8 cellular contexts compared by ENCODE assay signal in the genomic region with DNA sequence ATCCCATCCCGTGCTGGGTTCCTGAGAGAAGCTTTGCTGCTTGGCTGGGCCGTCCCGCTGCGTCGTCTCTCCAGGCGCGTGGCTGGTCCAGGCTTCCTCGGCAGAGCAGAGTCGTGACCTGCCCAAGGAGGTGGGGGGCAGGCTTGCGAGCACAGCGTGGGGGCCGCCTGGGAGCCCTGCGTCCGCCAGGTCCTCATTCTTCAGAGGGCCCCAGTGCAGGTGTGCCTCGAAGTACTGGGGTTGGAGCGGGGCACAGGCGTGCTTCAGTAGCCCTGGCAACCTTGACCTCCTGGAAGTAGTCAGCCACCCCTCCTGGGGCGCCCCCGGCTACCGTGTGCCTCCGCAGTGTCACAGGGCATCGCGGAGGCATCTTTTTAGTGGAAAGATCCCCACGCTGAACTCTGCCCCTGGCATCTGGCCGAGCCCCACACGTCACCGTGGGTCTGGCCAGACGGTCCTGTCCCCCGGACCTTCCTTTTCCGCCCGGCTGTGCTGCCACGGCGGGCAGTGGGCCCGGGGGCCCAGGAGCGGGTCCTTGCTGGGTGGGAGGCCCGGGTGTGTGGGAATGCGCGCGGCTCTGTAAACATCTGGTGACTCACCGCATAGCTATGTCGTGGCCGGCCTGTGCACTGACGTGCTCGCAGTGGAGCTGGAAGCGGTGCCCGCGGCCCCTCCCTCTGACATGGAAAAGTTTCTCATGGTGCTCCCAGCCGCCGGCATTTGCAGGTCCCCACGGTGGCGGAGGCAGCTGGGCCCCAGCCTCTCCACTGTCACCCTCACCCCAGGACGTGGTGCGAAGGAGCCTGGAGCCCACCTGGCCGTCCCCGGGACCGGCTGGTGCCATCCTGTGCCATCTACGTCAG. TPM values are rescaled to one million over a fixed set of nuclear protein-coding genes. Genes with fewer than 3 reads are reported as not detected.
DNase-seq lines count a peak whose midpoint lies in the region; ATAC-seq and TF ChIP-seq lines count a peak whose summit lies in the region.

No MANE protein-coding gene starts in this region.

- H3K9me3 ChIP-seq in neuron (ENCODE audit: low read length) = no peaks in the 10 kb centered on the region

- peaks cover 28% of the 10 kb centered on the region for H3K4me1 ChIP-seq in foreskin keratinocyte
- H3K4me1 ChIP-seq in neuron (ENCODE audit: insufficient read depth, low read length) = peaks cover 68% of the 10 kb centered on the region

- no peaks in the 10 kb centered on the region for H3K27me3 ChIP-seq in foreskin keratinocyte
- no peaks in the 10 kb centered on the region for H3K27me3 ChIP-seq in neuron (ENCODE audit: insufficient read depth, low read length)

- H2AFZ ChIP-seq in neuron (ENCODE audit: low read depth, low read length) = no peak overlapping the region

- H3K27ac ChIP-seq in foreskin keratinocyte = peak overlapping the region; percentile 94

- DNase-seq in EL = peak; percentile 99
- DNase-seq in foreskin keratinocyte = peak; percentile 79 to 87
- DNase-seq in effector CD4-positive, alpha-beta T cell = no peak

- peak overlapping the region; percentile 21 for H3K4me3 ChIP-seq in neuron (ENCODE audit: low read length)

- H3K36me3 ChIP-seq in neuron (ENCODE audit: insufficient read depth, low read length) = peaks cover 15% of the 10 kb centered on the region

- no peak for TF ChIP-seq CTCF in foreskin keratinocyte (conservative IDR thresholded peaks at IDR 0.05)

- peak; percentile 79 for ATAC-seq in SK-N-SH treated with all-trans-retinoic acid at 6 μM for 48 hours
- peak; percentile 72 for ATAC-seq in foreskin keratinocyte
- ATAC-seq in HG03432 (IDR thresholded peaks at IDR 0.05; ENCODE audit: unreplicated experiment) = no peak
- ATAC-seq in GM18517 (IDR thresholded peaks at IDR 0.05; ENCODE audit: unreplicated experiment) = no peak
- no peak for ATAC-seq in GM21576 (IDR thresholded peaks at IDR 0.05; ENCODE audit: unreplicated experiment)

TF ChIP-seq in SK-N-SH treated with all-trans-retinoic acid at 6 μM for 48 hours, 23 proteins besides CTCF, POLR2A, EP300 and RAD21:
- TF ChIP-seq ISL1 (CRISPR knock-in tag; IDR thresholded peaks at IDR 0.05) (peak; percentile 33; the same call in 1 of the 2 replicates), ZFP3 (CRISPR knock-in tag; IDR thresholded peaks at IDR 0.05) (peak; percentile 82), ZNF565 (CRISPR knock-in tag; conservative IDR thresholded peaks at IDR 0.05; ENCODE audit: low read depth) (no peak), OSR1 (CRISPR knock-in tag; IDR thresholded peaks at IDR 0.05) (no peak), CSDC2 (CRISPR knock-in tag; IDR thresholded peaks at IDR 0.05) (peak; percentile 96), ZNF8 (CRISPR knock-in tag; IDR thresholded peaks at IDR 0.05) (no peak), PPARA (CRISPR knock-in tag; IDR thresholded peaks at IDR 0.05; ENCODE audit: borderline replicate concordance) (no peak), ZNF70 (CRISPR knock-in tag; IDR thresholded peaks at IDR 0.05) (no peak), ZFP30 (CRISPR knock-in tag; IDR thresholded peaks at IDR 0.05) (peak; percentile 26; the same call in 1 of the 2 replicates), ZC3H10 (CRISPR knock-in tag; IDR thresholded peaks at IDR 0.05) (peak; percentile 87)
- TF ChIP-seq, protein P1, sequence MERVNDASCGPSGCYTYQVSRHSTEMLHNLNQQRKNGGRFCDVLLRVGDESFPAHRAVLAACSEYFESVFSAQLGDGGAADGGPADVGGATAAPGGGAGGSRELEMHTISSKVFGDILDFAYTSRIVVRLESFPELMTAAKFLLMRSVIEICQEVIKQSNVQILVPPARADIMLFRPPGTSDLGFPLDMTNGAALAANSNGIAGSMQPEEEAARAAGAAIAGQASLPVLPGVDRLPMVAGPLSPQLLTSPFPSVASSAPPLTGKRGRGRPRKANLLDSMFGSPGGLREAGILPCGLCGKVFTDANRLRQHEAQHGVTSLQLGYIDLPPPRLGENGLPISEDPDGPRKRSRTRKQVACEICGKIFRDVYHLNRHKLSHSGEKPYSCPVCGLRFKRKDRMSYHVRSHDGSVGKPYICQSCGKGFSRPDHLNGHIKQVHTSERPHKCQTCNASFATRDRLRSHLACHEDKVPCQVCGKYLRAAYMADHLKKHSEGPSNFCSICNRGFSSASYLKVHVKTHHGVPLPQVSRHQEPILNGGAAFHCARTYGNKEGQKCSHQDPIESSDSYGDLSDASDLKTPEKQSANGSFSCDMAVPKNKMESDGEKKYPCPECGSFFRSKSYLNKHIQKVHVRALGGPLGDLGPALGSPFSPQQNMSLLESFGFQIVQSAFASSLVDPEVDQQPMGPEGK (CRISPR knock-in tag; IDR thresholded peaks at IDR 0.05; ENCODE audit: borderline replicate concordance) = peak; percentile 95
- TF ChIP-seq, protein P2, sequence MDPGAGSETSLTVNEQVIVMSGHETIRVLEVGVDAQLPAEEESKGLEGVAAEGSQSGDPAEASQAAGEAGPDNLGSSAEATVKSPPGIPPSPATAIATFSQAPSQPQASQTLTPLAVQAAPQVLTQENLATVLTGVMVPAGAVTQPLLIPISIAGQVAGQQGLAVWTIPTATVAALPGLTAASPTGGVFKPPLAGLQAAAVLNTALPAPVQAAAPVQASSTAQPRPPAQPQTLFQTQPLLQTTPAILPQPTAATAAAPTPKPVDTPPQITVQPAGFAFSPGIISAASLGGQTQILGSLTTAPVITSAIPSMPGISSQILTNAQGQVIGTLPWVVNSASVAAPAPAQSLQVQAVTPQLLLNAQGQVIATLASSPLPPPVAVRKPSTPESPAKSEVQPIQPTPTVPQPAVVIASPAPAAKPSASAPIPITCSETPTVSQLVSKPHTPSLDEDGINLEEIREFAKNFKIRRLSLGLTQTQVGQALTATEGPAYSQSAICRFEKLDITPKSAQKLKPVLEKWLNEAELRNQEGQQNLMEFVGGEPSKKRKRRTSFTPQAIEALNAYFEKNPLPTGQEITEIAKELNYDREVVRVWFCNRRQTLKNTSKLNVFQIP (CRISPR knock-in tag; IDR thresholded peaks at IDR 0.05; ENCODE audit: borderline replicate concordance, low read depth) = 0 out of 2 replicates have a peak, but pooled peaks have one; percentile 7
- TF ChIP-seq, protein P3, sequence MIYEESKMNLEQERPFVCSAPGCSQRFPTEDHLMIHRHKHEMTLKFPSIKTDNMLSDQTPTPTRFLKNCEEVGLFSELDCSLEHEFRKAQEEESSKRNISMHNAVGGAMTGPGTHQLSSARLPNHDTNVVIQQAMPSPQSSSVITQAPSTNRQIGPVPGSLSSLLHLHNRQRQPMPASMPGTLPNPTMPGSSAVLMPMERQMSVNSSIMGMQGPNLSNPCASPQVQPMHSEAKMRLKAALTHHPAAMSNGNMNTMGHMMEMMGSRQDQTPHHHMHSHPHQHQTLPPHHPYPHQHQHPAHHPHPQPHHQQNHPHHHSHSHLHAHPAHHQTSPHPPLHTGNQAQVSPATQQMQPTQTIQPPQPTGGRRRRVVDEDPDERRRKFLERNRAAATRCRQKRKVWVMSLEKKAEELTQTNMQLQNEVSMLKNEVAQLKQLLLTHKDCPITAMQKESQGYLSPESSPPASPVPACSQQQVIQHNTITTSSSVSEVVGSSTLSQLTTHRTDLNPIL (CRISPR knock-in tag; IDR thresholded peaks at IDR 0.05; ENCODE audit: low read depth) = peak; percentile 85
- TF ChIP-seq, protein P4, sequence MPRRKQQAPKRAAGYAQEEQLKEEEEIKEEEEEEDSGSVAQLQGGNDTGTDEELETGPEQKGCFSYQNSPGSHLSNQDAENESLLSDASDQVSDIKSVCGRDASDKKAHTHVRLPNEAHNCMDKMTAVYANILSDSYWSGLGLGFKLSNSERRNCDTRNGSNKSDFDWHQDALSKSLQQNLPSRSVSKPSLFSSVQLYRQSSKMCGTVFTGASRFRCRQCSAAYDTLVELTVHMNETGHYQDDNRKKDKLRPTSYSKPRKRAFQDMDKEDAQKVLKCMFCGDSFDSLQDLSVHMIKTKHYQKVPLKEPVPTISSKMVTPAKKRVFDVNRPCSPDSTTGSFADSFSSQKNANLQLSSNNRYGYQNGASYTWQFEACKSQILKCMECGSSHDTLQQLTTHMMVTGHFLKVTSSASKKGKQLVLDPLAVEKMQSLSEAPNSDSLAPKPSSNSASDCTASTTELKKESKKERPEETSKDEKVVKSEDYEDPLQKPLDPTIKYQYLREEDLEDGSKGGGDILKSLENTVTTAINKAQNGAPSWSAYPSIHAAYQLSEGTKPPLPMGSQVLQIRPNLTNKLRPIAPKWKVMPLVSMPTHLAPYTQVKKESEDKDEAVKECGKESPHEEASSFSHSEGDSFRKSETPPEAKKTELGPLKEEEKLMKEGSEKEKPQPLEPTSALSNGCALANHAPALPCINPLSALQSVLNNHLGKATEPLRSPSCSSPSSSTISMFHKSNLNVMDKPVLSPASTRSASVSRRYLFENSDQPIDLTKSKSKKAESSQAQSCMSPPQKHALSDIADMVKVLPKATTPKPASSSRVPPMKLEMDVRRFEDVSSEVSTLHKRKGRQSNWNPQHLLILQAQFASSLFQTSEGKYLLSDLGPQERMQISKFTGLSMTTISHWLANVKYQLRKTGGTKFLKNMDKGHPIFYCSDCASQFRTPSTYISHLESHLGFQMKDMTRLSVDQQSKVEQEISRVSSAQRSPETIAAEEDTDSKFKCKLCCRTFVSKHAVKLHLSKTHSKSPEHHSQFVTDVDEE (CRISPR knock-in tag; IDR thresholded peaks at IDR 0.05) = peak; percentile 9; the same call in 1 of the 2 replicates

RNA-seq across cellular contexts. Expression of a gene that starts 6.5 kb away (rescaled TPM):
- total RNA-seq in foreskin keratinocyte = 9.5 and 9.6 TPM in 2 replicates
- 7.4 and 7.9 TPM in 2 replicates for polyA plus RNA-seq in foreskin keratinocyte

RNA-seq across cellular contexts. Expression of a gene that starts 19.0 kb away (rescaled TPM):
- total RNA-seq in foreskin keratinocyte = 1.1 and 1.4 TPM in 2 replicates
- 1.2 and 1.3 TPM in 2 replicates for polyA plus RNA-seq in foreskin keratinocyte

RNA-seq across cellular contexts. Expression of a gene that starts 32.8 kb away (rescaled TPM):
- total RNA-seq in foreskin keratinocyte = 57.2 and 58.9 TPM in 2 replicates
- 49.1 and 50.1 TPM in 2 replicates for polyA plus RNA-seq in foreskin keratinocyte

RNA-seq across cellular contexts. Expression of a gene that starts 32.8 kb away (rescaled TPM):
- total RNA-seq in foreskin keratinocyte = 56.4 and 59.7 TPM in 2 replicates
- polyA plus RNA-seq in foreskin keratinocyte = 82.3 and 92.6 TPM in 2 replicates

Comparison
In these comparisons a context has a peak if more than half of its experiments do, and no peak if none do; other contexts are left out.
1. ATAC-seq: peak in SK-N-SH treated with all-trans-retinoic acid at 6 μM for 48 hours (single experiment) and foreskin keratinocyte (single experiment); none in HG03432 (single experiment), GM18517 (single experiment) and GM21576 (single experiment).